In the genomic region with DNA sequence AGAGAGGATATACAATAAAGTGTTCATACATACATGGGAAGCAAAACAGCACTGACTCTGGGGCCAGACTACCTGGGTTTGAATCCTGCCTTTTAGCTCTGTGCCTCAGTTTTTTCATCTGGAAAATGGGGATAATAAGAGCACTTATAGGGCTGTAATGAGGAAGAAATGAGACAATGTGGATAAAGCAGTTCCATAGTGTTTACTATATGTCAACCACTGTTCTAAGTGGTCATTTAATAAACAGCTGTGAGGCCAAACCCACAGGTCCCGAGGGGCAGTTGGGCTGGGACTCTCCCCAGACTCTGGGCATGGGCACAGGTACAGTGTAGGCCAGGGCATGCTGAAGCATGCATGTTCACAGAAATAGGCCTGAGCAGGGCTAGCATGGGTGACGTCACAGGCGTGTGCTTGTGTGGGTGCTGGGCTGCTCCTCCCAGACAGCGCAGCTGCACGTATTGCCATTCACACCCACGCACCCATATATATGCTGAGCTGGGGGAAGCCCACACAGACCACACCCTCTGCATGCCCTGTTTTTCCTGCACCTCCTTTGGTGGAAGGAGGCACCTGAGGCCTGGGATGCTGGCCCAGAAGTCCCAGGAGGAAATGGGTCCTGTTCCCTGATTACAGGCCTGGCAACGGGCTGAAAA, we compare ENCODE assay signal across 8 cellular contexts. TPM values are rescaled to one million over a fixed set of nuclear protein-coding genes. Genes with fewer than 3 reads are reported as not detected.
DNase-seq lines count a peak whose midpoint lies in the region; ATAC-seq lines count a peak whose summit lies in the region.

No MANE protein-coding gene starts in this region.

- ATAC-seq in GM19035 (IDR thresholded peaks at IDR 0.05; ENCODE audit: unreplicated experiment): peak; percentile 49
- ATAC-seq in HG03378 (IDR thresholded peaks at IDR 0.05; ENCODE audit: unreplicated experiment): peak; percentile 72
- no peak for ATAC-seq in left cardiac atrium

- H3K36me3 Mint-ChIP-seq in activated T-cell treated with anti-CD3 and anti-CD28 coated beads, Interleukin-2, amount 50 U/mL, for 24 hours (ENCODE audit: low read depth): peaks cover 11% of the 10 kb centered on the region

- intact Hi-C loops in left cardiac atrium (cut with DNase I): loop anchor here in 1 of 2 donors (10.0 kb wide), 1 partner anchor 271 kb away; no protein-coding TSS in a partner anchor

- peak; percentile 66 for DNase-seq in activated T-cell treated with anti-CD3 and anti-CD28 coated beads, Interleukin-2, amount 50 U/mL, for 24 hours
- peak; percentile 79 for DNase-seq in stimulated activated CD4-positive, alpha-beta T cell treated with anti-CD3 and anti-CD28 coated beads, Interleukin-15, amount 100 ng/mL, for 24 hours
- no peak for DNase-seq in NCI-H524 treated with DMSO at 0.1 percent for 48 hours (lab: John Stamatoyannopoulos, UW)
- no peak for DNase-seq in middle frontal gyrus (ENCODE audit: extremely low spot score, low spot score)
- DNase-seq in AG08396 (ENCODE audit: low spot score): no peak
- DNase-seq in left cardiac atrium: no peak

- no peaks in the 10 kb centered on the region for H3K27me3 Mint-ChIP-seq in activated T-cell treated with anti-CD3 and anti-CD28 coated beads, Interleukin-2, amount 50 U/mL, for 24 hours

- H3K9me3 Mint-ChIP-seq in activated T-cell treated with anti-CD3 and anti-CD28 coated beads, Interleukin-2, amount 50 U/mL, for 24 hours: no peaks in the 10 kb centered on the region

- H3K27ac Mint-ChIP-seq in activated T-cell treated with anti-CD3 and anti-CD28 coated beads, Interleukin-2, amount 50 U/mL, for 24 hours: peak overlapping the region; percentile 42

- H3K4me1 Mint-ChIP-seq in activated T-cell treated with anti-CD3 and anti-CD28 coated beads, Interleukin-2, amount 50 U/mL, for 24 hours (ENCODE audit: low read depth): peaks cover 50% of the 10 kb centered on the region

- no peak overlapping the region for H3K4me3 Mint-ChIP-seq in activated T-cell treated with anti-CD3 and anti-CD28 coated beads, Interleukin-2, amount 50 U/mL, for 24 hours

RNA-seq across cellular contexts. Expression of gene PLCG1, which starts 3.5 kb away (rescaled TPM):
- total RNA-seq in left cardiac atrium: 10 to 100 TPM; 40.0 to 64.8 TPM

Comparison
In these comparisons a context has a peak if more than half of its experiments do, and no peak if none do; other contexts are left out.
1. ATAC-seq: peak in GM19035 (single experiment) and HG03378 (single experiment); none in left cardiac atrium (0 of 2).
2. DNase-seq: peak in activated T-cell treated with anti-CD3 and anti-CD28 coated beads, Interleukin-2, amount 50 U/mL, for 24 hours (single experiment) and stimulated activated CD4-positive, alpha-beta T cell treated with anti-CD3 and anti-CD28 coated beads, Interleukin-15, amount 100 ng/mL, for 24 hours (single experiment); none in NCI-H524 treated with DMSO at 0.1 percent for 48 hours (single experiment), middle frontal gyrus (single experiment), AG08396 (single experiment) and left cardiac atrium (single experiment).